1 cellular context compared by ENCODE assay signal in the genomic region with DNA sequence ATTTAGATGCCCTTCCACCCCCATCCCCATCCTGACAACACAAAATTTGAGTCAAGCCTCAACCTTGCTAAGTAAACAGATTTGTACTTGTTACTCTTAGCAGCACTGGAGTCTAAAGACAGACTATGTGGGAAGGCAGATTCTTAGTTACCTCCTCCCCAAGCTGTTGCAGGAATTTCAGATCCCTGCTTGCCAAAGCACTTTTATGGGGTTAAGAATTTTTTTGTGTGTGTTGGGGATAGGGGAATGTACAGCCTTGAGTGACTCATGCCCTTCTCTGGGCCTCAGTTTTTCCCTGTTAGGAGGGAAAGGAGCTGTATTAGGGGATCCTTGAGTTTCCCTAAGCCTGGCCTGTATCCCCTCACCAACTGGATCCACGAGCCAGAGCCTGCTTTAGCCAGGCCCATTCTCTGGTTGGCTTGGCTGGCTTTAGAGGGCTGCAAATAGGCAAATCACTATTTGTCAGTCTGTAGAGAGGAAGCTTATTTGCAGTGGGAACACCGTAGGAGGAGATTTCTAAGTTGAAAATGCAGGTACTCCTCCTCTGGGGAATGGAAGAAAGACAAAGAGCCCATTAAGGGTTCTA.
TF ChIP-seq lines count a peak whose summit lies in the region.

No MANE protein-coding gene starts in this region.

TF ChIP-seq in IMR-90, 13 proteins besides CTCF, POLR2A, EP300 and RAD21:
- TF ChIP-seq, protein P1, sequence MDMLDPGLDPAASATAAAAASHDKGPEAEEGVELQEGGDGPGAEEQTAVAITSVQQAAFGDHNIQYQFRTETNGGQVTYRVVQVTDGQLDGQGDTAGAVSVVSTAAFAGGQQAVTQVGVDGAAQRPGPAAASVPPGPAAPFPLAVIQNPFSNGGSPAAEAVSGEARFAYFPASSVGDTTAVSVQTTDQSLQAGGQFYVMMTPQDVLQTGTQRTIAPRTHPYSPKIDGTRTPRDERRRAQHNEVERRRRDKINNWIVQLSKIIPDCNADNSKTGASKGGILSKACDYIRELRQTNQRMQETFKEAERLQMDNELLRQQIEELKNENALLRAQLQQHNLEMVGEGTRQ (IDR thresholded peaks at IDR 0.05; ENCODE audit: low read depth, low read length): no peak
- TF ChIP-seq CEBPB (IDR thresholded peaks at IDR 0.05; ENCODE audit: low read depth, low read length) (no peak), MAZ (IDR thresholded peaks at IDR 0.05; ENCODE audit: borderline replicate concordance, low read depth, low read length) (no peak), RCOR1 (IDR thresholded peaks at IDR 0.05; ENCODE audit: insufficient replicate concordance, low read length) (no peak), BHLHE40 (IDR thresholded peaks at IDR 0.05; ENCODE audit: low read depth, low read length) (no peak), MXI1 (IDR thresholded peaks at IDR 0.05; ENCODE audit: borderline replicate concordance, low read depth, low read length) (no peak), RFX5 (IDR thresholded peaks at IDR 0.05; ENCODE audit: low read depth, low read length) (no peak), MAFK (IDR thresholded peaks at IDR 0.05; ENCODE audit: low read depth, low read length) (no peak), SMC3 (IDR thresholded peaks at IDR 0.05; ENCODE audit: low read depth, low read length) (no peak), FOS (IDR thresholded peaks at IDR 0.05; ENCODE audit: low read depth, low read length) (no peak)
TF ChIP-seq in IMR-90: peak in this region for 0.
